ENCODE assay signal across 15 cellular contexts in genomic region chr20:25005661-25006060, GRCh38. TPM values are rescaled to one million over a fixed set of nuclear protein-coding genes. Genes with fewer than 3 reads are reported as not detected.
A peak's percentile ranks its signal among the peaks of the same experiment; 100 is the strongest.
DNase-seq lines count a peak whose midpoint lies in the region; ATAC-seq and TF ChIP-seq lines count a peak whose summit lies in the region.
"Had no signal": no experiment of that assay in that cellular context is flagged by ENCODE, and none has a peak within 500 bp of the region (broad histone marks: within the 10 kb centered on the region; RNA-seq: fewer than 3 reads in every experiment).

No MANE protein-coding gene starts in this region.

- H3K9me3 ChIP-seq in stomach, result no peaks in the 10 kb centered on the region
- H3K9me3 ChIP-seq: adrenal gland had no signal

- ATAC-seq in HG02678 (IDR thresholded peaks at IDR 0.05; ENCODE audit: unreplicated experiment) (no peak), HG02798 (IDR thresholded peaks at IDR 0.05; ENCODE audit: poor library complexity, unreplicated experiment) (no peak)
- ATAC-seq: effector memory CD8-positive, alpha-beta T cell; HCT116; K562 had no signal

- DNase-seq in stomach, result peak; percentile 18
- no peak for DNase-seq in NCI-H82 treated with DMSO at 0.1 percent for 48 hours (lab: John Stamatoyannopoulos, UW; ENCODE audit: unreplicated experiment)
- DNase-seq: activated gamma-delta T cell; effector memory CD8-positive, alpha-beta T cell; NCI-H510A; SHP77 treated with DMSO at 0.1 percent for 48 hours had no signal

- H3K27me3 ChIP-seq in layer of hippocampus (ENCODE audit: control insufficient read depth, insufficient read depth, low read length) (no peaks in the 10 kb centered on the region), stomach (no peaks in the 10 kb centered on the region)
- H3K27me3 ChIP-seq: adrenal gland had no signal

- no peak for TF ChIP-seq EP300 in stomach (IDR thresholded peaks at IDR 0.05)

- TF ChIP-seq CTCF in VCaP (conservative IDR thresholded peaks at IDR 0.05) (no peak), stomach (IDR thresholded peaks at IDR 0.05) (no peak)

- no peak for TF ChIP-seq POLR2A in stomach (IDR thresholded peaks at IDR 0.05)

- peak overlapping the region; percentile 95 for H3K27ac ChIP-seq in VCaP
- H3K27ac ChIP-seq in cingulate gyrus (ENCODE audit: low read depth, low read length), result peak overlapping the region; percentile 54
- H3K27ac ChIP-seq in layer of hippocampus (ENCODE audit: low read depth, low read length), result peak overlapping the region; percentile 58
- H3K27ac ChIP-seq in stomach, result peak overlapping the region in 4 of 5 donors; percentile 3 to 62 (median 36)
- H3K27ac ChIP-seq: adrenal gland had no signal

- peaks cover 46 to 69% (median 66%) of the 10 kb centered on the region in 4 donors for H3K36me3 ChIP-seq in stomach

- no peak overlapping the region for H3K4me3 ChIP-seq in stomach
- H3K4me3 ChIP-seq: adrenal gland, K562 had no signal

- intact Hi-C loops in stomach (cut with DNase I; ENCODE audit: low total_unique reads), result loop anchor here (5.0 kb wide), 1 partner anchor 42 kb away; no protein-coding TSS in a partner anchor

- peaks cover 3 to 34% (median 19%) of the 10 kb centered on the region in 4 donors for H3K4me1 ChIP-seq in stomach

- WGBS in stomach, 5 donors, result 44 to 90% (median 85%) methylated on average over 4 to 8 of the region's 8 CpGs

RNA-seq across cellular contexts. Expression of gene APMAP, which starts 13.1 kb away (rescaled TPM):
- 10 to 100 TPM; 12.3 to 55.6 (median 39.3) TPM for total RNA-seq in stomach
- polyA plus RNA-seq in stomach, result 10 to 100 TPM; 14.4 to 29.5 (median 24.8) TPM

RNA-seq across cellular contexts. Expression of gene ACSS1, which starts 52.3 kb away (rescaled TPM):
- 100 to 1,000 TPM in 1 of 5 donors, 10 to 100 TPM in 3, 1 to 10 TPM in 1; 7.0 to 135 (median 35.6) TPM for total RNA-seq in stomach
- polyA plus RNA-seq in stomach, result 10 to 100 TPM; 35.3 to 37.7 (median 35.9) TPM

RNA-seq across cellular contexts. Expression of gene CST7, which starts 56.6 kb away (rescaled TPM):
- 1 to 10 TPM in 3 of 5 donors, under 1 TPM in 1, not detected in 1; 0.87 to 4.5 (median 2.0) TPM for total RNA-seq in stomach
- polyA plus RNA-seq in stomach, result 1 to 10 TPM; 2.5 to 8.3 (median 4.9) TPM
- total RNA-seq: K562, kidney epithelial cell had no signal
- polyA plus RNA-seq: K562 had no signal

Comparison
In these comparisons a context has a peak if more than half of its experiments do, and no peak if none do; other contexts are left out.
1. H3K27ac ChIP-seq: peak in every context shown above with its lines; median percentile 95 in VCaP; 58 in layer of hippocampus; 54 in cingulate gyrus; 36 in stomach.